23 cellular contexts compared by ENCODE assay signal in genomic region chr12:31574803-31575573, GRCh38. TPM values are rescaled to one million over a fixed set of nuclear protein-coding genes. Genes with fewer than 3 reads are reported as not detected.
DNase-seq lines count a peak whose midpoint lies in the region; ATAC-seq and TF ChIP-seq lines count a peak whose summit lies in the region.
"Had no signal": no experiment of that assay in that cellular context is flagged by ENCODE, and none has a peak within 500 bp of the region (broad histone marks: within the 10 kb centered on the region; RNA-seq: fewer than 3 reads in every experiment).

No MANE protein-coding gene starts in this region.

- peaks cover 15% of the 10 kb centered on the region for H3F3A ChIP-seq in SU-DHL-6 (ENCODE audit: insufficient read depth)

- peaks cover 59% of the 10 kb centered on the region for H3K4me1 ChIP-seq in cardiac muscle cell (ENCODE audit: low read depth)
- H3K4me1 ChIP-seq: uterus had no signal

- TF ChIP-seq CTCF in cardiac muscle cell (IDR thresholded peaks at IDR 0.05; ENCODE audit: low read depth, low read length): no peak
- TF ChIP-seq CTCF in SU-DHL-6 (IDR thresholded peaks at IDR 0.05; ENCODE audit: insufficient read depth, low read length, poor library complexity, severe bottlenecking): no peak

- peak overlapping the region; percentile 16 for H3K4me2 ChIP-seq in SU-DHL-6 (ENCODE audit: low read depth, low read length, poor library complexity, severe bottlenecking)

- no peaks in the 10 kb centered on the region for H3K36me3 Mint-ChIP-seq in stimulated activated memory B cell treated with anti-CD40 and anti-IgM and Interleukin-4, amounts not matched to agents 10 μg/mL and 1 μg/mL and 100 μg/mL, for 72 hours
- no peaks in the 10 kb centered on the region for H3K36me3 Mint-ChIP-seq in activated naive CD4-positive, alpha-beta T cell treated with anti-CD3 and anti-CD28 coated beads, Interleukin-2, amount 50 U/mL, for 72 hours

- H3K79me2 ChIP-seq in SU-DHL-6 (ENCODE audit: insufficient read depth, low read length): peaks cover 81% of the 10 kb centered on the region

- no peaks in the 10 kb centered on the region for H3K9me3 Mint-ChIP-seq in stimulated activated memory B cell treated with anti-CD40 and anti-IgM and Interleukin-4, amounts not matched to agents 10 μg/mL and 1 μg/mL and 100 μg/mL, for 72 hours
- no peaks in the 10 kb centered on the region for H3K9me3 Mint-ChIP-seq in activated naive CD4-positive, alpha-beta T cell treated with anti-CD3 and anti-CD28 coated beads, Interleukin-2, amount 50 U/mL, for 72 hours
- H3K9me3 Mint-ChIP-seq: activated T-cell treated with anti-CD3 and anti-CD28 coated beads, Interleukin-2, amount 50 U/mL, for 72 hours; dendritic cell treated with granulocyte-macrophage colony-stimulating factor and Interleukin-4, amounts not matched to agents 40 ng/mL and 50 ng/mL, for 4 days; stimulated activated naive CD8-positive, alpha-beta T cell treated with anti-CD3 and anti-CD28 coated beads, Interleukin-15, amount 100 ng/mL, for 72 hours had no signal

- no peak overlapping the region for H3K9ac ChIP-seq in SU-DHL-6 (ENCODE audit: low read length)

- H4K20me1 ChIP-seq in SU-DHL-6 (ENCODE audit: low read depth, low read length): peaks cover 22% of the 10 kb centered on the region

- H3K4me1 Mint-ChIP-seq in stimulated activated memory B cell treated with anti-CD40 and anti-IgM and Interleukin-4, amounts not matched to agents 10 μg/mL and 1 μg/mL and 100 μg/mL, for 72 hours: peaks cover 53% of the 10 kb centered on the region
- H3K4me1 Mint-ChIP-seq: stimulated activated naive CD8-positive, alpha-beta T cell treated with anti-CD3 and anti-CD28 coated beads, Interleukin-15, amount 100 ng/mL, for 72 hours had no signal

- ATAC-seq in left cardiac atrium (no peak), GM19023 (IDR thresholded peaks at IDR 0.05; ENCODE audit: unreplicated experiment) (no peak)
- ATAC-seq in stimulated activated memory B cell treated with anti-CD40 and anti-IgM and Interleukin-4, amounts not matched to agents 10 μg/mL and 1 μg/mL and 100 μg/mL, for 72 hours: no peak
- no peak for ATAC-seq in activated naive CD4-positive, alpha-beta T cell treated with anti-CD3 and anti-CD28 coated beads, Interleukin-2, amount 50 U/mL, for 72 hours
- ATAC-seq: activated T-cell treated with anti-CD3 and anti-CD28 coated beads, Interleukin-2, amount 50 U/mL, for 72 hours; foreskin keratinocyte; stimulated activated naive CD8-positive, alpha-beta T cell treated with anti-CD3 and anti-CD28 coated beads, Interleukin-15, amount 100 ng/mL, for 72 hours had no signal

- no peak overlapping the region for H2AFZ ChIP-seq in SU-DHL-6 (ENCODE audit: low read depth, low read length, severe bottlenecking)

- H3K27ac ChIP-seq in cardiac muscle cell (peak overlapping the region; percentile 94), SU-DHL-6 (ENCODE audit: low read depth, low read length) (no peak overlapping the region)
- H3K27ac ChIP-seq: foreskin keratinocyte, neutrophil, uterus had no signal

- DNase-seq in cardiac muscle cell (ENCODE audit: low read depth in 1 of 2, low spot score in 1 of 2) (peak in 1 of 2 donors; percentile 66), left cardiac atrium (no peak), fibroblast of peridontal ligament (ENCODE audit: extremely low read depth) (peak; percentile 48), GDM1 (lab: John Stamatoyannopoulos, UW) (no peak)
- no peak for DNase-seq in activated naive CD4-positive, alpha-beta T cell treated with anti-CD3 and anti-CD28 coated beads, Interleukin-2, amount 50 U/mL, for 72 hours (ENCODE audit: low spot score in 2 of 2)
- DNase-seq: activated CD4-positive, alpha-beta T cell treated with anti-CD3 and anti-CD28 coated beads, Interleukin-2, amount 50 U/mL, for 4 hours; activated T-cell treated with anti-CD3 and anti-CD28 coated beads, Interleukin-2, amount 50 U/mL, for 72 hours; amniotic stem cell; Calu3; foreskin keratinocyte; Karpas-422; mammary epithelial cell; NCI-H2029 treated with DMSO at 0.1 percent for 48 hours; NCI-H524 treated with DMSO at 0.1 percent for 48 hours; RPMI8226; stimulated activated naive CD8-positive, alpha-beta T cell treated with anti-CD3 and anti-CD28 coated beads, Interleukin-15, amount 100 ng/mL, for 72 hours; T1000; uterus had no signal

- H3K27me3 Mint-ChIP-seq in stimulated activated memory B cell treated with anti-CD40 and anti-IgM and Interleukin-4, amounts not matched to agents 10 μg/mL and 1 μg/mL and 100 μg/mL, for 72 hours: no peaks in the 10 kb centered on the region
- H3K27me3 Mint-ChIP-seq: dendritic cell treated with granulocyte-macrophage colony-stimulating factor and Interleukin-4, amounts not matched to agents 40 ng/mL and 50 ng/mL, for 4 days; stimulated activated naive CD8-positive, alpha-beta T cell treated with anti-CD3 and anti-CD28 coated beads, Interleukin-15, amount 100 ng/mL, for 72 hours had no signal

- intact Hi-C loops in left cardiac atrium (cut with DNase I): no loop called here

- H3K27me3 ChIP-seq in cardiac muscle cell (no peaks in the 10 kb centered on the region), SU-DHL-6 (ENCODE audit: low read length) (no peaks in the 10 kb centered on the region)
- H3K27me3 ChIP-seq: foreskin keratinocyte, neutrophil, uterus had no signal

- H3K9me2 ChIP-seq in SU-DHL-6 (replicated peaks; ENCODE audit: insufficient read depth, low read length): no peaks in the 10 kb centered on the region

- no peaks in the 10 kb centered on the region for H3K9me3 ChIP-seq in cardiac muscle cell (ENCODE audit: low read depth)
- no peaks in the 10 kb centered on the region for H3K9me3 ChIP-seq in SU-DHL-6 (ENCODE audit: insufficient read depth, low read length)
- H3K9me3 ChIP-seq: neutrophil, uterus had no signal

- peak overlapping the region; percentile 75 for H3K27ac Mint-ChIP-seq in stimulated activated memory B cell treated with anti-CD40 and anti-IgM and Interleukin-4, amounts not matched to agents 10 μg/mL and 1 μg/mL and 100 μg/mL, for 72 hours
- no peak overlapping the region for H3K27ac Mint-ChIP-seq in activated naive CD4-positive, alpha-beta T cell treated with anti-CD3 and anti-CD28 coated beads, Interleukin-2, amount 50 U/mL, for 72 hours
- H3K27ac Mint-ChIP-seq: activated T-cell treated with anti-CD3 and anti-CD28 coated beads, Interleukin-2, amount 50 U/mL, for 72 hours; stimulated activated naive CD8-positive, alpha-beta T cell treated with anti-CD3 and anti-CD28 coated beads, Interleukin-15, amount 100 ng/mL, for 72 hours had no signal

- no peak overlapping the region for H3K4me3 ChIP-seq in cardiac muscle cell
- no peak overlapping the region for H3K4me3 ChIP-seq in SU-DHL-6 (ENCODE audit: insufficient read depth, low read length, poor library complexity, severe bottlenecking)
- H3K4me3 ChIP-seq: uterus had no signal

- H3K36me3 ChIP-seq in cardiac muscle cell: no peaks in the 10 kb centered on the region
- H3K36me3 ChIP-seq in SU-DHL-6 (ENCODE audit: low read length): no peaks in the 10 kb centered on the region
- H3K36me3 ChIP-seq: neutrophil, uterus had no signal

- H3K4me3 Mint-ChIP-seq in stimulated activated memory B cell treated with anti-CD40 and anti-IgM and Interleukin-4, amounts not matched to agents 10 μg/mL and 1 μg/mL and 100 μg/mL, for 72 hours: no peak overlapping the region
- H3K4me3 Mint-ChIP-seq: activated T-cell treated with anti-CD3 and anti-CD28 coated beads, Interleukin-2, amount 50 U/mL, for 72 hours; dendritic cell treated with granulocyte-macrophage colony-stimulating factor and Interleukin-4, amounts not matched to agents 40 ng/mL and 50 ng/mL, for 4 days; stimulated activated naive CD8-positive, alpha-beta T cell treated with anti-CD3 and anti-CD28 coated beads, Interleukin-15, amount 100 ng/mL, for 72 hours had no signal

RNA-seq across cellular contexts. Expression of gene DENND5B, which starts 15.9 kb away (rescaled TPM):
- total RNA-seq in cardiac muscle cell (85.4 and 121 TPM in 2 replicates), left cardiac atrium (10 to 100 TPM; 28.7 to 33.2 TPM)
- polyA plus RNA-seq in cardiac muscle cell: 40.4 and 71.6 TPM in 2 replicates
- total RNA-seq in activated naive CD4-positive, alpha-beta T cell treated with anti-CD3 and anti-CD28 coated beads, Interleukin-2, amount 50 U/mL, for 72 hours: under 1 TPM; 0.10 to 0.18 TPM

Comparison
In these comparisons a context has a peak if more than half of its experiments do, and no peak if none do; other contexts are left out.
1. RNA of gene DENND5B, which starts 15.9 kb away (total RNA-seq): 85.4 to 121 TPM in cardiac muscle cell and 28.7 to 33.2 TPM in left cardiac atrium; 0.10 to 0.18 TPM in activated naive CD4-positive, alpha-beta T cell treated with anti-CD3 and anti-CD28 coated beads, Interleukin-2, amount 50 U/mL, for 72 hours; every median in the first group is over 10 times any median in the second.